ENCODE assay signal across 8 cellular contexts in genomic region chr17:17151962-17152361, GRCh38. TPM values are rescaled to one million over a fixed set of nuclear protein-coding genes. Genes with fewer than 3 reads are reported as not detected.
A peak's percentile ranks its signal among the peaks of the same experiment; 100 is the strongest.
DNase-seq lines count a peak whose midpoint lies in the region; ATAC-seq and TF ChIP-seq lines count a peak whose summit lies in the region.

No MANE protein-coding gene starts in this region.

- no peaks in the 10 kb centered on the region for H3K4me1 ChIP-seq in mucosa of descending colon (ENCODE audit: low read depth)

- in situ Hi-C loops in GM13976 (cut with MboI; ENCODE audit: low sequenced_read_pairs, unreplicated experiment): no loop called here

- intact Hi-C loops in mucosa of descending colon (cut with DNase I, micrococcal nuclease): no loop called here

- H3K4me3 ChIP-seq in mucosa of descending colon: no peak overlapping the region

- peak; percentile 25 for DNase-seq in COLO829 (ENCODE audit: low spot score)
- peak; percentile 95 for DNase-seq in RPMI7951 (ENCODE audit: low read depth)
- DNase-seq in dermis microvascular lymphatic vessel endothelial cell (ENCODE audit: low read depth in 2 of 2): peak; percentile 64 to 93
- peak; percentile 44 to 79 (median 48) for DNase-seq in mucosa of descending colon
- peak; percentile 60 for DNase-seq in ureter (ENCODE audit: low spot score)
- no peak for DNase-seq in GM13976 (ENCODE audit: low spot score)

- TF ChIP-seq CTCF in mucosa of descending colon (IDR thresholded peaks at IDR 0.05) (no peak), GM13976 (IDR thresholded peaks at IDR 0.05; ENCODE audit: borderline replicate concordance, control extremely low read depth, extremely low read depth, insufficient read depth, missing control alignments) (no peak)

- H3K9me3 ChIP-seq in mucosa of descending colon: no peaks in the 10 kb centered on the region

- no peaks in the 10 kb centered on the region for H3K36me3 ChIP-seq in mucosa of descending colon (ENCODE audit: low read depth)

- ATAC-seq in mucosa of descending colon: peak; percentile 60
- ATAC-seq in HG03139 (IDR thresholded peaks at IDR 0.05; ENCODE audit: unreplicated experiment): no peak
- no peak for ATAC-seq in HG02678 (IDR thresholded peaks at IDR 0.05; ENCODE audit: unreplicated experiment)

RNA-seq across cellular contexts. Expression of gene PLD6, which starts 54.2 kb away (rescaled TPM):
- 0.24 and 0.29 TPM in 2 replicates for total RNA-seq in RPMI7951 (2014; rRNA removed; shearing (Covaris generic))
- total RNA-seq in dermis microvascular lymphatic vessel endothelial cell (0.90 and 1.4 TPM in 2 replicates), mucosa of descending colon (10 to 100 TPM in 1 of 3 donors, 1 to 10 TPM in 2; 1.3 to 12.9 (median 2.0) TPM), ureter (4.9 TPM)
